In genomic region chr17:56884483-56885144, GRCh38 we compare ENCODE assay signal across 3 cellular contexts.
TF ChIP-seq lines count a peak whose summit lies in the region.

No MANE protein-coding gene starts in this region.

TF ChIP-seq in SK-N-SH treated with all-trans-retinoic acid at 6 μM for 48 hours, 23 proteins besides CTCF, POLR2A, EP300 and RAD21 (continues in another document):
- TF ChIP-seq CSRNP3 (CRISPR knock-in tag; IDR thresholded peaks at IDR 0.05) (no peak), PPARA (CRISPR knock-in tag; IDR thresholded peaks at IDR 0.05; ENCODE audit: borderline replicate concordance) (no peak), CREB5 (CRISPR knock-in tag; IDR thresholded peaks at IDR 0.05; ENCODE audit: low read depth) (no peak), ESRRG (CRISPR knock-in tag; IDR thresholded peaks at IDR 0.05) (no peak), OSR1 (CRISPR knock-in tag; IDR thresholded peaks at IDR 0.05) (no peak), ZNF565 (CRISPR knock-in tag; conservative IDR thresholded peaks at IDR 0.05; ENCODE audit: low read depth) (no peak), PATZ1 (CRISPR knock-in tag; IDR thresholded peaks at IDR 0.05; ENCODE audit: borderline replicate concordance) (no peak), TOX (CRISPR knock-in tag; IDR thresholded peaks at IDR 0.05; ENCODE audit: borderline replicate concordance) (no peak), RARB (CRISPR knock-in tag; IDR thresholded peaks at IDR 0.05) (no peak), ZFP3 (CRISPR knock-in tag; IDR thresholded peaks at IDR 0.05) (no peak), TCF4 (CRISPR knock-in tag; IDR thresholded peaks at IDR 0.05; ENCODE audit: borderline replicate concordance) (no peak)

TF ChIP-seq in SK-N-SH, 30 proteins besides CTCF, POLR2A, EP300 and RAD21:
- no peak for TF ChIP-seq PBX3 (IDR thresholded peaks at IDR 0.05)
- TF ChIP-seq MXI1 (IDR thresholded peaks at IDR 0.05; ENCODE audit: low read depth, low read length): no peak
- TF ChIP-seq SMC3 (IDR thresholded peaks at IDR 0.05; ENCODE audit: low read depth, low read length): no peak
- TF ChIP-seq USF2 (IDR thresholded peaks at IDR 0.05; ENCODE audit: borderline replicate concordance, low read depth, low read length): no peak
- TF ChIP-seq POLR2AphosphoS5 (IDR thresholded peaks at IDR 0.05; ENCODE audit: low read depth, low read length): no peak

TF ChIP-seq in HCT116, 20 proteins besides CTCF, POLR2A, EP300 and RAD21:
- TF ChIP-seq POLR2AphosphoS5 (IDR thresholded peaks at IDR 0.05; ENCODE audit: low read depth, low read length) (0 out of 2 replicates have a peak, but pooled peaks have one; percentile 19), MAX (IDR thresholded peaks at IDR 0.05) (no peak), SIN3A (IDR thresholded peaks at IDR 0.05; ENCODE audit: low read depth) (no peak), FOSL1 (IDR thresholded peaks at IDR 0.05; ENCODE audit: low read depth) (no peak), EZH2 (IDR thresholded peaks at IDR 0.05) (no peak)
